In the genomic region with DNA sequence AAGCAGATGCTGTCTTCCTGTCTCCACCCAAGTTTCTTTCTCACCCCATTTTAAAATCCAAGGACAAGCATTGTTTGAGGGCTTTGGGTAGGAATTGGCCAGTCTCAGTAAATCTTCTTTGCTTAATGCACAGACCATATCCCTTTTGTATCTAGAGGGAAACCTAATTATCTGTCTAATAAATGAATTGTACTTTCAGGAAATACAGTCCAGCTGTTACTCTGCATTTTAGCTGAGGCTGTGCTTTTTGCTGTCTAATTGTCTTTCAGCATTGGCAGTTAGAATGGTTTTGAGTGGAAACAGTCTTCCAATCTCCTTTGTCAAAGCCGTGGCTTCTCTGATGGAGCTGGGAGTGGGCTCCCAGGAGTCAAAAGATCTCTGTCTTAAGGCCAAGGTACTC, we compare ENCODE assay signal across 24 cellular contexts.
"Had no signal": no experiment of that assay in that cellular context is flagged by ENCODE, and none has a peak within 500 bp of the region (broad histone marks: within the 10 kb centered on the region; RNA-seq: fewer than 3 reads in every experiment).

No MANE protein-coding gene starts in this region.

- H3K4me1 ChIP-seq: colonic mucosa, esophagus muscularis mucosa, esophagus squamous epithelium, foreskin keratinocyte, gastrocnemius medialis, gastroesophageal sphincter, heart left ventricle, heart right ventricle had no signal

- H3K27ac ChIP-seq: colonic mucosa, coronary artery, dorsolateral prefrontal cortex, epithelial cell of prostate, esophagus muscularis mucosa, esophagus squamous epithelium, foreskin keratinocyte, gastrocnemius medialis, gastroesophageal sphincter, heart left ventricle, heart right ventricle had no signal

- H3K36me3 ChIP-seq: colonic mucosa, esophagus muscularis mucosa, esophagus squamous epithelium, gastrocnemius medialis, gastroesophageal sphincter, heart left ventricle, heart right ventricle had no signal

- H3K27me3 ChIP-seq: colonic mucosa, esophagus muscularis mucosa, esophagus squamous epithelium, foreskin keratinocyte, gastrocnemius medialis, gastroesophageal sphincter, heart left ventricle, heart right ventricle had no signal

- DNase-seq: colonic mucosa; cortex of kidney; dermis blood vessel endothelial cell; dorsolateral prefrontal cortex; effector CD4-positive, alpha-beta T cell; effector CD8-positive, alpha-beta T cell; effector memory CD4-positive, alpha-beta T cell; effector memory CD8-positive, alpha-beta T cell; endodermal cell; erythroblast; esophagus squamous epithelium; foreskin fibroblast; foreskin keratinocyte; foreskin melanocyte; gastrocnemius medialis; glutamatergic neuron; head of caudate nucleus; heart left ventricle; heart right ventricle had no signal

- H3K9me3 ChIP-seq: colonic mucosa, esophagus muscularis mucosa, esophagus squamous epithelium, gastrocnemius medialis, gastroesophageal sphincter, heart left ventricle, heart right ventricle had no signal

- ATAC-seq: effector memory CD8-positive, alpha-beta T cell; esophagus mucosa; foreskin keratinocyte; gastrocnemius medialis; gastroesophageal sphincter; heart left ventricle; heart right ventricle had no signal

- H3K4me3 ChIP-seq: colonic mucosa, coronary artery, dorsolateral prefrontal cortex, esophagus muscularis mucosa, esophagus squamous epithelium, gastrocnemius medialis, gastroesophageal sphincter, heart left ventricle, heart right ventricle had no signal
